ENCODE assay signal across 8 cellular contexts in the genomic region with DNA sequence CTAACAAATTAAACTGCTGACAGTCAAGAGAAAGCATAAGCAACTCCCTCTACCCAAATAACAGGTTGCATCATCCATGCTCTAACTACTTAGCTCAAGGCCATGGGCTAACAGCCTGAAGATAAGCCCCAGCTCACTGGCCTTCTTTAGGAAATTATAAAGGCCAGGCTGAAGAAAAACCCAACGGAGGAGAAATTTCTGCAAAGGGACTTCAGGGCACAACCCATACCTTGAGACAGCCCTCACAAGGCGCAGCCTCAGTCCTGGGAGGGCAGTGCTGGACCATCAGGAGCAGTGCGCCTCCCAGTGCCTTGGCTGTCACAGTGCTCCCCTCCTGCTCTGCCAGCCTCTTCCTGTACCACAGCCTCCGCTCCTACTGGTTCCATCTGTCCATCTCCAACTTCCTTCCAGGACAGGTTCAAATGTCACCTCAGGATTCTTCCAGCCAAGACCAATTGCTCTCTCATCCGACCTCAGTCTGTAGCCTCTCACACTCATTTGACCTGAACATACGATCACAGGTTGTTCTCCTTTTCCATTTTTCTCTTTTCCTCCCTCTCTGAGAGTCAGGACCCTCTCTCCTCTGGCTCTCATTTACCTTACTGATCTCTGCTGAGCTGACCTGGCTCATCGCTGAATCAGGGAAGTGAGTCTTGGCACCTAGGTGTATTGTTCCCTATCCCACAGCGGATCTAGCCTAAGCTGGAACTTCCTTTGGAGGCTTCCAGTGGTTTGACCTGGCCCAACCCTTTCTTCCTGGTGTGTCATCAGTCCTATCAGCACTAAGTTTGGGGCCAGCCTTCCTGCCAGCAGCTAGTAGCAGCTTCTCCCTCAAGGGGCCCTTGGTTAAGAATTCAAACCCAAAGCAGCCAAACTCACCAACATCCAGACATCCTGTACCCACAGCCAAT. TPM values are rescaled to one million over a fixed set of nuclear protein-coding genes. Genes with fewer than 3 reads are reported as not detected.
DNase-seq lines count a peak whose midpoint lies in the region; ATAC-seq, FAIRE-seq and TF ChIP-seq lines count a peak whose summit lies in the region.

No MANE protein-coding gene starts in this region.

- H3K9me1 ChIP-seq in K562 (ENCODE audit: control insufficient read depth, insufficient read depth, low read length): no peaks in the 10 kb centered on the region

- H3K4me2 ChIP-seq in BLaER1 (peak overlapping the region; percentile 96), K562 (ENCODE audit: insufficient read depth, low read length) (peak overlapping the region; percentile 99)

- TF ChIP-seq RAD21 in K562 (CRISPR knock-in tag; conservative IDR thresholded peaks at IDR 0.05 in 1 of 2, IDR thresholded peaks at IDR 0.05 in 1 of 2): peak; percentile 24 to 53

- POLR2A ChIA-PET in K562 (lab: Yijun Ruan, JAX): interaction anchor here (1.1 to 1.5 kb wide), 2 partner anchors 14 to 30 kb away, joined by 4 to 6 read pairs; no protein-coding TSS in a partner anchor

- TF ChIP-seq POLR2A in K562 (conservative IDR thresholded peaks at IDR 0.05): peak; percentile 48

- H3K36me3 ChIP-seq in BLaER1 (peaks cover 54% of the 10 kb centered on the region), K562 (ENCODE audit: control insufficient read depth, insufficient read depth, low read length) (peaks cover 42% of the 10 kb centered on the region), lung (ENCODE audit: control insufficient read depth in 2 of 2, insufficient read depth in 2 of 2, low read length in 2 of 2) (peaks cover 9 to 10% of the 10 kb centered on the region in 2 donors)

- H3K79me2 ChIP-seq in K562 (ENCODE audit: control insufficient read depth, insufficient read depth, low read length): peaks cover 81% of the 10 kb centered on the region

- TSS peak; percentile 49 for BruUV-seq in K562 (replicated peaks; lab: Mats Ljungman, UMichigan)

- WGBS in K562 (ENCODE audit: insufficient coverage, low coverage, missing lambda C conversion rate): 7% methylated on average over 6 of the region's 8 CpGs
- WGBS in lung, 2 donors: 71 to 77% methylated on average over 8 of the region's 8 CpGs

- peak overlapping the region; percentile 70; the same call in 1 of the 2 replicates for H2AFZ ChIP-seq in K562 (ENCODE audit: low read depth, low read length)

- H3K4me1 ChIP-seq in BLaER1 (peaks cover 43% of the 10 kb centered on the region), K562 (replicated peaks in 1 of 2; ENCODE audit: control insufficient read depth in 2 of 2, insufficient read depth in 2 of 2, low read length in 2 of 2) (peaks cover 26 to 34% of the 10 kb centered on the region in 2 experiments; a peak in 4 of 5 replicates), lung (ENCODE audit: control insufficient read depth in 2 of 2, insufficient read depth in 2 of 2, low read length in 2 of 2) (peaks cover 7 to 25% of the 10 kb centered on the region in 2 donors)

- no peaks in the 10 kb centered on the region for H3K9me3 ChIP-seq in BLaER1
- H3K9me3 ChIP-seq in K562 (replicated peaks; ENCODE audit: control insufficient read depth, insufficient read depth, low read depth, low read length): no peaks in the 10 kb centered on the region
- no peaks in the 10 kb centered on the region for H3K9me3 ChIP-seq in lung (ENCODE audit: control insufficient read depth in 2 of 2, insufficient read depth in 1 of 2, low read length in 1 of 2)

- ATAC-seq in K562 (peak; percentile 89), lung (ENCODE audit: insufficient read depth, low FRiP score) (no peak), GM21367 (IDR thresholded peaks at IDR 0.05; ENCODE audit: unreplicated experiment) (no peak), HG02610 (IDR thresholded peaks at IDR 0.05; ENCODE audit: unreplicated experiment) (no peak)

- CTCF ChIA-PET in K562 (lab: Yijun Ruan, JAX; ENCODE audit: low intra/inter-chr PET ratio): no interaction called here

- H3K27ac ChIP-seq in BLaER1 (peak overlapping the region; percentile 24; the same call in 1 of the 2 replicates), K562 (ENCODE audit: extremely low read depth, low read depth, low read length) (peak overlapping the region; percentile 72), lung (ENCODE audit: low read depth in 1 of 2, low read length in 1 of 2) (peak overlapping the region in 1 of 2 donors; percentile 82)

- H3K9ac ChIP-seq in BLaER1 (peak overlapping the region; percentile 98; the same call in 1 of the 2 replicates), K562 (ENCODE audit: insufficient read depth in 1 of 2, low read depth in 2 of 2, low read length in 2 of 2) (peak overlapping the region; percentile 85 to 93)

- FAIRE-seq in K562 (lab: Jason Lieb, UNC): peak; percentile 95

- peaks cover 65% of the 10 kb centered on the region for H4K20me1 ChIP-seq in BLaER1
- peaks cover 16% of the 10 kb centered on the region; the same call in 1 of the 2 replicates for H4K20me1 ChIP-seq in K562 (replicated peaks; ENCODE audit: control insufficient read depth, insufficient read depth, low read length)

- DNase-seq in HuH-7.5 (ENCODE audit: low spot score): peak; percentile 29
- DNase-seq in K562 (ENCODE audit: extremely low read depth in 1 of 4, low spot score in 3 of 4): peak; percentile 53 to 81 (median 62)
- peak; percentile 31 for DNase-seq in lung (ENCODE audit: low spot score)
- no peak for DNase-seq in globus pallidus (ENCODE audit: low spot score)
- no peak for DNase-seq in activated gamma-delta T cell treated with Interleukin-2 at 50 U/mL for 16 hours

- in situ Hi-C loops in K562 (cut with MboI): loop anchor here (10.0 kb wide), 1 partner anchor 411 kb away; no protein-coding TSS in a partner anchor

- TF ChIP-seq CTCF in K562 (IDR thresholded peaks at IDR 0.05 in 2 of 3, conservative IDR thresholded peaks at IDR 0.05 in 1 of 3; ENCODE audit: insufficient read depth in 2 of 3, low read depth in 1 of 3, low read length in 3 of 3) (peak; percentile 67 to 74 (median 72)), lung (IDR thresholded peaks at IDR 0.05; ENCODE audit: control extremely low read depth, extremely low read depth) (no peak)

- H3K27me3 ChIP-seq in BLaER1: no peaks in the 10 kb centered on the region
- no peaks in the 10 kb centered on the region for H3K27me3 ChIP-seq in K562 (ENCODE audit: control insufficient read depth in 2 of 2, insufficient read depth in 2 of 2, low read length in 2 of 2)
- no peaks in the 10 kb centered on the region for H3K27me3 ChIP-seq in lung (ENCODE audit: control insufficient read depth, insufficient read depth)

- TF ChIP-seq EP300 in K562 (IDR thresholded peaks at IDR 0.05; ENCODE audit: low read length): peak; percentile 57

- intact Hi-C loops in K562 (cut with micrococcal nuclease): loop anchor here (10.0 kb wide), 1 partner anchor 411 kb away; no protein-coding TSS in a partner anchor

- peak overlapping the region; percentile 99; the same call in 1 of the 2 replicates for H3K4me3 ChIP-seq in BLaER1
- peak overlapping the region; percentile 92 for H3K4me3 ChIP-seq in K562
- H3K4me3 ChIP-seq in lung: no peak overlapping the region

TF ChIP-seq in K562, 482 proteins besides CTCF, POLR2A, EP300 and RAD21 (continues in another document):
- TF ChIP-seq ARNT (IDR thresholded peaks at IDR 0.05): peak; percentile 48 to 58; a peak in 2 of 4 replicates

RNA-seq across cellular contexts. Expression of a gene that starts 1.9 kb away (rescaled TPM):
- 97.6 and 157 TPM in 2 replicates for total RNA-seq in K562 (2011; cell fraction: chromatin; rRNA removed; ENCODE audit: low replicate concordance)
- total RNA-seq in K562 (2011; cell fraction: nucleolus; rRNA removed): 127 and 128 TPM in 2 replicates
- total RNA-seq in K562 (2011; cell fraction: nucleoplasm; rRNA removed): 152 and 201 TPM in 2 replicates
- total RNA-seq in K562 (2014; rRNA removed): 78.6 and 82.9 TPM in 2 replicates
- 99.4 and 117 TPM in 2 replicates for total RNA-seq in K562 (2014; rRNA removed; fragmentation: Illumina TruSeq; extraction: Trizol)
- total RNA-seq in K562 (2015; rRNA removed; fragmentation: Illumina TruSeq; extraction: Trizol): 95.8 and 100 TPM in 2 replicates
- 115 and 125 TPM in 2 replicates for total RNA-seq in K562 (2021)
- 165 and 201 TPM in 2 replicates for polyA plus RNA-seq in K562 (2011; rRNA removed)
- 73.3 and 94.0 TPM in 2 replicates for polyA plus RNA-seq in K562 (2011; cell fraction: cytosol; rRNA removed)
- 44.7 and 52.8 TPM in 2 replicates for polyA plus RNA-seq in K562 (2011; cell fraction: nucleus; rRNA removed)
- polyA plus RNA-seq in K562 (2012): 122 and 156 TPM in 2 replicates
- 110 and 123 TPM in 2 replicates for polyA plus RNA-seq in K562 (2014; fragmentation: Illumina TruSeq; extraction: Trizol)
- 100 to 1,000 TPM; 217 to 237 TPM for polyA plus RNA-seq in K562 (2014; fragmentation: Nextera tagmentation; extraction: Ambion mirVana)
- 94.0 and 99.3 TPM in 2 replicates for polyA plus RNA-seq in K562 (2014; rRNA removed)
- polyA minus RNA-seq in K562 (2011; rRNA and poly(A)+ RNA removed): 227 and 238 TPM in 2 replicates
- polyA minus RNA-seq in K562 (2011; cell fraction: cytosol; rRNA and poly(A)+ RNA removed): 45.9 and 53.0 TPM in 2 replicates
- polyA minus RNA-seq in K562 (2011; cell fraction: nucleus; rRNA and poly(A)+ RNA removed): 34.2 and 54.3 TPM in 2 replicates
- total RNA-seq in lung: 100 to 1,000 TPM in 1 of 2 donors, 10 to 100 TPM in 1; 80.0 to 101 TPM
- 10 to 100 TPM; 22.0 to 57.3 TPM for polyA plus RNA-seq in lung

RNA-seq across cellular contexts. Expression of a gene that starts 27.3 kb away (rescaled TPM):
- 30.2 and 61.4 TPM in 2 replicates for total RNA-seq in K562 (2011; cell fraction: chromatin; rRNA removed; ENCODE audit: low replicate concordance)
- 25.0 and 33.5 TPM in 2 replicates for total RNA-seq in K562 (2011; cell fraction: nucleolus; rRNA removed)
- 22.7 and 28.2 TPM in 2 replicates for total RNA-seq in K562 (2011; cell fraction: nucleoplasm; rRNA removed)
- 9.3 and 10.9 TPM in 2 replicates for total RNA-seq in K562 (2014; rRNA removed)
- 4.2 and 4.8 TPM in 2 replicates for total RNA-seq in K562 (2014; rRNA removed; fragmentation: Illumina TruSeq; extraction: Trizol)
- total RNA-seq in K562 (2015; rRNA removed; fragmentation: Illumina TruSeq; extraction: Trizol): 5.8 and 5.9 TPM in 2 replicates
- 14.5 and 15.0 TPM in 2 replicates for total RNA-seq in K562 (2021)
- 7.1 and 9.3 TPM in 2 replicates for polyA plus RNA-seq in K562 (2011; rRNA removed)
- polyA plus RNA-seq in K562 (2011; cell fraction: cytosol; rRNA removed): 5.9 and 9.1 TPM in 2 replicates
- polyA plus RNA-seq in K562 (2011; cell fraction: nucleus; rRNA removed): 26.0 and 36.1 TPM in 2 replicates
- 10.1 and 12.3 TPM in 2 replicates for polyA plus RNA-seq in K562 (2012)
- 7.7 and 8.8 TPM in 2 replicates for polyA plus RNA-seq in K562 (2014; fragmentation: Illumina TruSeq; extraction: Trizol)
- polyA plus RNA-seq in K562 (2014; fragmentation: Nextera tagmentation; extraction: Ambion mirVana): under 1 TPM; 0.68 to 0.70 TPM
- 6.8 and 7.7 TPM in 2 replicates for polyA plus RNA-seq in K562 (2014; rRNA removed)
- 7.8 and 7.9 TPM in 2 replicates for polyA minus RNA-seq in K562 (2011; rRNA and poly(A)+ RNA removed)
- 5.4 and 8.4 TPM in 2 replicates for polyA minus RNA-seq in K562 (2011; cell fraction: cytosol; rRNA and poly(A)+ RNA removed)
- polyA minus RNA-seq in K562 (2011; cell fraction: nucleus; rRNA and poly(A)+ RNA removed): 16.6 and 18.9 TPM in 2 replicates
- 10 to 100 TPM; 23.6 to 65.9 TPM for total RNA-seq in lung
- 10 to 100 TPM; 30.0 to 30.1 TPM for polyA plus RNA-seq in lung

Comparison
In these comparisons a context has a peak if more than half of its experiments do, and no peak if none do; other contexts are left out.
1. DNase-seq: peak in HuH-7.5 (single experiment), K562 (4 of 4) and lung (single experiment); none in globus pallidus (single experiment) and activated gamma-delta T cell treated with Interleukin-2 at 50 U/mL for 16 hours (single experiment).